ENCODE assay signal across 2 cellular contexts in genomic region chr6:33800248-33800647, GRCh38.
TF ChIP-seq lines count a peak whose summit lies in the region.

No MANE protein-coding gene starts in this region.

TF ChIP-seq in K562, 482 proteins besides CTCF, POLR2A, EP300 and RAD21:
- TF ChIP-seq, protein P1, sequence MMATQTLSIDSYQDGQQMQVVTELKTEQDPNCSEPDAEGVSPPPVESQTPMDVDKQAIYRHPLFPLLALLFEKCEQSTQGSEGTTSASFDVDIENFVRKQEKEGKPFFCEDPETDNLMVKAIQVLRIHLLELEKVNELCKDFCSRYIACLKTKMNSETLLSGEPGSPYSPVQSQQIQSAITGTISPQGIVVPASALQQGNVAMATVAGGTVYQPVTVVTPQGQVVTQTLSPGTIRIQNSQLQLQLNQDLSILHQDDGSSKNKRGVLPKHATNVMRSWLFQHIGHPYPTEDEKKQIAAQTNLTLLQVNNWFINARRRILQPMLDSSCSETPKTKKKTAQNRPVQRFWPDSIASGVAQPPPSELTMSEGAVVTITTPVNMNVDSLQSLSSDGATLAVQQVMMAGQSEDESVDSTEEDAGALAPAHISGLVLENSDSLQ (IDR thresholded peaks at IDR 0.05) = peak; percentile 23; the same call in 1 of the 2 replicates
- TF ChIP-seq, protein P2, sequence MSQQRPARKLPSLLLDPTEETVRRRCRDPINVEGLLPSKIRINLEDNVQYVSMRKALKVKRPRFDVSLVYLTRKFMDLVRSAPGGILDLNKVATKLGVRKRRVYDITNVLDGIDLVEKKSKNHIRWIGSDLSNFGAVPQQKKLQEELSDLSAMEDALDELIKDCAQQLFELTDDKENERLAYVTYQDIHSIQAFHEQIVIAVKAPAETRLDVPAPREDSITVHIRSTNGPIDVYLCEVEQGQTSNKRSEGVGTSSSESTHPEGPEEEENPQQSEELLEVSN (IDR thresholded peaks at IDR 0.05; ENCODE audit: borderline replicate concordance in 1 of 2, extremely low read depth in 1 of 2, insufficient read depth in 1 of 2, insufficient read length in 1 of 2, low read depth in 1 of 2, low read length in 1 of 2, poor library complexity in 1 of 2, severe bottlenecking in 1 of 2) = peak in 1 of 2 experiments; percentile 25
- TF ChIP-seq GTF2F1 (IDR thresholded peaks at IDR 0.05; ENCODE audit: low read depth, low read length) (no peak), MEIS2 (IDR thresholded peaks at IDR 0.05; ENCODE audit: partially characterized antibody) (peak; percentile 50), BMI1 (IDR thresholded peaks at IDR 0.05; ENCODE audit: low read length) (no peak)
TF ChIP-seq in K562: peak in this region for 3.

TF ChIP-seq in H1, 55 proteins besides CTCF, POLR2A, EP300 and RAD21:
- TF ChIP-seq CTBP2 (IDR thresholded peaks at IDR 0.05; ENCODE audit: borderline replicate concordance, insufficient read depth, insufficient read length, low read length) = no peak
- TF ChIP-seq, protein P2 (IDR thresholded peaks at IDR 0.05) = peak; percentile 91
- no peak for TF ChIP-seq JUN (IDR thresholded peaks at IDR 0.05; ENCODE audit: low read depth, low read length)
- TF ChIP-seq CBX5 (IDR thresholded peaks at IDR 0.05; ENCODE audit: low read depth, low read length) = no peak
- TF ChIP-seq SIN3A (conservative IDR thresholded peaks at IDR 0.05 in 1 of 2, IDR thresholded peaks at IDR 0.05 in 1 of 2; ENCODE audit: low read depth in 1 of 2, low read length in 2 of 2) = no peak
- TF ChIP-seq ASH2L (IDR thresholded peaks at IDR 0.05; ENCODE audit: low read length) = no peak
- no peak for TF ChIP-seq TBP (IDR thresholded peaks at IDR 0.05; ENCODE audit: low read depth, low read length)
- no peak for TF ChIP-seq POU5F1 (IDR thresholded peaks at IDR 0.05; ENCODE audit: low read depth, low read length)
- no peak for TF ChIP-seq MAFK (IDR thresholded peaks at IDR 0.05; ENCODE audit: low read depth, low read length)
- TF ChIP-seq SAP30 (IDR thresholded peaks at IDR 0.05; ENCODE audit: insufficient read depth, insufficient replicate concordance, low read length) = no peak
- TF ChIP-seq POLR2AphosphoS5 (IDR thresholded peaks at IDR 0.05; ENCODE audit: low read depth, low read length) = no peak
- TF ChIP-seq CBX8 (IDR thresholded peaks at IDR 0.05; ENCODE audit: borderline replicate concordance, low read depth, low read length) = no peak
- TF ChIP-seq, protein P3, sequence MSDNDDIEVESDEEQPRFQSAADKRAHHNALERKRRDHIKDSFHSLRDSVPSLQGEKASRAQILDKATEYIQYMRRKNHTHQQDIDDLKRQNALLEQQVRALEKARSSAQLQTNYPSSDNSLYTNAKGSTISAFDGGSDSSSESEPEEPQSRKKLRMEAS (IDR thresholded peaks at IDR 0.05) = peak; percentile 40; the same call in 1 of the 2 replicates
- TF ChIP-seq, protein P4, sequence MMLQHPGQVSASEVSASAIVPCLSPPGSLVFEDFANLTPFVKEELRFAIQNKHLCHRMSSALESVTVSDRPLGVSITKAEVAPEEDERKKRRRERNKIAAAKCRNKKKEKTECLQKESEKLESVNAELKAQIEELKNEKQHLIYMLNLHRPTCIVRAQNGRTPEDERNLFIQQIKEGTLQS (IDR thresholded peaks at IDR 0.05; ENCODE audit: insufficient read depth, low read depth, low read length) = no peak
- TF ChIP-seq GTF2F1 (IDR thresholded peaks at IDR 0.05; ENCODE audit: borderline replicate concordance, low read depth, low read length) = no peak
TF ChIP-seq in H1: peak in this region for 2.
